8 cellular contexts compared by ENCODE assay signal in the genomic region with DNA sequence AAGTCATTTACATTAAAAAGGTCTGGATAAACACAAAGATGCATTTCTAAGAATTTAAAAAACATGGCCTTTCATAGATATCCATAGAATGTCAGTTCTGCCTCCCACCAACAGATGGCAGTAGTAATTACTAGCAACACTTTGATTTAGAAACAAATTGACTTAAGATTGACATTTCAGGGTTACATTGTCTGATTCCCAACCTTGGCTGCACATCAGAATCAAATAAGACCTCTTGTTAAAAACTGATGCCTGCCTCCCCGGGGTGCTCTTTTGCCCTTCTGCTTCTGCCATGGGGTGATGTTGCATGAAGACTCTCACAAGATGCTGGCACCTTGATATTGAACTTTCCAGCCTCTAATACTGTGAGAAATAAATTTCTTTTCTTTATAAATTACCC.
DNase-seq lines count a peak whose midpoint lies in the region; ATAC-seq and TF ChIP-seq lines count a peak whose summit lies in the region.

No MANE protein-coding gene starts in this region.

- no TSS peak for BruUV-seq in PC-9 (replicated peaks; lab: Mats Ljungman, UMichigan)

- TF ChIP-seq EP300 in transverse colon (IDR thresholded peaks at IDR 0.05; ENCODE audit: low read depth): no peak

- H3K27me3 ChIP-seq in heart left ventricle: no peaks in the 10 kb centered on the region
- peaks cover 14% of the 10 kb centered on the region; the same call in 1 of the 2 replicates for H3K27me3 ChIP-seq in PC-9 (ENCODE audit: insufficient read depth, low read depth)
- no peaks in the 10 kb centered on the region for H3K27me3 ChIP-seq in transverse colon
- H3K27me3 ChIP-seq in vagina: no peaks in the 10 kb centered on the region

- H3K9me3 ChIP-seq in heart left ventricle (no peaks in the 10 kb centered on the region), PC-9 (ENCODE audit: insufficient read depth, low read depth) (no peaks in the 10 kb centered on the region), transverse colon (no peaks in the 10 kb centered on the region), vagina (no peaks in the 10 kb centered on the region)

- no peaks in the 10 kb centered on the region for H3F3A ChIP-seq in PC-9 (ENCODE audit: insufficient read depth, low read depth)

- H3K79me2 ChIP-seq in PC-9 (ENCODE audit: low read depth): no peaks in the 10 kb centered on the region

- POLR2A ChIA-PET in PC-9 (lab: Charles Lee; ENCODE audit: unreplicated experiment): no interaction called here

- H3K4me3 ChIP-seq in heart left ventricle (no peak overlapping the region), PC-9 (no peak overlapping the region), fibroblast of pulmonary artery (replicated peaks; ENCODE audit: low read depth, low read length) (no peak overlapping the region), transverse colon (no peak overlapping the region), vagina (no peak overlapping the region)

- H3K4me1 ChIP-seq in heart left ventricle (no peaks in the 10 kb centered on the region), PC-9 (replicated peaks; ENCODE audit: insufficient read depth) (no peaks in the 10 kb centered on the region), transverse colon (peaks cover 0 to 2% (median 0%) of the 10 kb centered on the region in 4 donors), vagina (no peaks in the 10 kb centered on the region)

- H3K27ac ChIP-seq in heart left ventricle (no peak overlapping the region), PC-9 (no peak overlapping the region), transverse colon (no peak overlapping the region), vagina (no peak overlapping the region)

- no peaks in the 10 kb centered on the region for H4K20me1 ChIP-seq in PC-9 (ENCODE audit: insufficient read depth)

- in situ Hi-C loops in transverse colon (cut with MboI; ENCODE audit: low pct_ligation_motif_present in 1 of 4, low pct_unique_long_range_greater_than_20kb in 1 of 4, low sequenced_read_pairs in 3 of 4): loop anchor here in 3 of 4 donors (10.0 to 25.0 kb wide), 2 partner anchors 300 to 303 kb away; no protein-coding TSS in a partner anchor

- TF ChIP-seq POLR2A in heart left ventricle (IDR thresholded peaks at IDR 0.05) (no peak), transverse colon (IDR thresholded peaks at IDR 0.05) (no peak), vagina (IDR thresholded peaks at IDR 0.05) (no peak)

- TF ChIP-seq CTCF in heart left ventricle (IDR thresholded peaks at IDR 0.05) (peak; percentile 11 to 59 (median 38)), PC-9 (conservative IDR thresholded peaks at IDR 0.05) (peak; percentile 75), fibroblast of pulmonary artery (IDR thresholded peaks at IDR 0.05; ENCODE audit: low read length, missing control alignments) (peak; percentile 68), transverse colon (IDR thresholded peaks at IDR 0.05) (peak; percentile 8 to 56 (median 34)), vagina (IDR thresholded peaks at IDR 0.05) (peak in 1 of 3 experiments; percentile 51)

- H3K4me2 ChIP-seq in PC-9: no peak overlapping the region

- no peak overlapping the region for H2AFZ ChIP-seq in PC-9

- intact Hi-C loops in heart left ventricle (cut with DNase I) (loop anchor here in 2 of 10 donors (5.0 kb wide), 1 partner anchor 305 kb away; no protein-coding TSS in a partner anchor), left cardiac atrium (cut with DNase I) (no loop called here), PC-9 (cut with micrococcal nuclease; ENCODE audit: unreplicated experiment) (loop anchor here (5.0 kb wide), 1 partner anchor 305 kb away; no protein-coding TSS in a partner anchor), transverse colon (cut with DNase I; ENCODE audit: low total_unique reads) (no loop called here), vagina (cut with DNase I) (no loop called here)

- H3K36me3 ChIP-seq in heart left ventricle (no peaks in the 10 kb centered on the region), PC-9 (ENCODE audit: low read depth) (no peaks in the 10 kb centered on the region), transverse colon (no peaks in the 10 kb centered on the region), vagina (no peaks in the 10 kb centered on the region)

- H3K9me2 ChIP-seq in PC-9 (ENCODE audit: insufficient read depth): no peaks in the 10 kb centered on the region

- DNase-seq in heart left ventricle: no peak
- no peak for DNase-seq in left cardiac atrium
- DNase-seq in PC-9: no peak
- peak; percentile 53 for DNase-seq in fibroblast of pulmonary artery (ENCODE audit: low read depth)
- DNase-seq in transverse colon: no peak
- DNase-seq in vagina (ENCODE audit: extremely low spot score in 2 of 2): no peak

- WGBS in heart left ventricle, 4 donors: 80 to 99% (median 88%) methylated on average over 1 of the region's 1 CpG
- WGBS in transverse colon (ENCODE audit: low coverage in 1 of 2), 2 donors: 88 to 91% methylated on average over 1 of the region's 1 CpG

- CTCF ChIA-PET in PC-9 (lab: Charles Lee): no interaction called here

- ATAC-seq in heart left ventricle (no peak), left cardiac atrium (no peak), GM19023 (IDR thresholded peaks at IDR 0.05; ENCODE audit: unreplicated experiment) (no peak), GM21528 (IDR thresholded peaks at IDR 0.05; ENCODE audit: low FRiP score, unreplicated experiment) (no peak)
